9 cellular contexts compared by ENCODE assay signal in the genomic region with DNA sequence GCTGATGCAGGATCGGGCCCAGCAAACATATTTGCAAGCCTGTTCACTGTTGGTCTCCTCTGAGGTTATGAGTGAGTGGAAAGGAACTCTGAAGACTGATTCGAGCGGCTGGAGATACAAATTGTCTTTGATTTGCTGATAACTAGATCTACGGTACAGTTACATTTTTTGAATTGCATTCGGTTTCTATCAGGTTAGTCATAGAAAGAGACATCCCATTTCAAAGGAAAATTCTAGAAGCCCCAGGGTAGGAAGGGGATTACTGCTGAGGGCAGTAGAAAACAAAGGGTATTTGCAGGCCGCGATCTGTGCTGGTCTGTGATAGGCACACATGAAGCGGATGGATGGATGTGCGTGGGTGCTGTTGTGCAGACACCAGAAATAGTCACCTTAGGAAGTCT.
DNase-seq lines count a peak whose midpoint lies in the region; ATAC-seq and TF ChIP-seq lines count a peak whose summit lies in the region.
"Had no signal": no experiment of that assay in that cellular context is flagged by ENCODE, and none has a peak within 500 bp of the region (broad histone marks: within the 10 kb centered on the region; RNA-seq: fewer than 3 reads in every experiment).

No MANE protein-coding gene starts in this region.

- H3K4me1 ChIP-seq in SJCRH30 (peaks cover 30% of the 10 kb centered on the region), esophagus squamous epithelium (peaks cover 0 to 71% (median 47%) of the 10 kb centered on the region in 3 donors), parathyroid adenoma (peaks cover 46% of the 10 kb centered on the region), colonic mucosa (peaks cover 7% of the 10 kb centered on the region)

- ATAC-seq in sciatic nerve (no peak), GM19328 (IDR thresholded peaks at IDR 0.05; ENCODE audit: unreplicated experiment) (no peak)

- intact Hi-C loops in esophagus squamous epithelium (cut with DNase I): loop anchor here (5.0 kb wide), 1 partner anchor 256 kb away; a partner anchor contains a TSS
- intact Hi-C loops in sciatic nerve (cut with DNase I): no loop called here
- intact Hi-C loops in colonic mucosa (cut with DNase I): loop anchor here (5.0 kb wide), 1 partner anchor 256 kb away; a partner anchor contains a TSS

- 65 to 68% methylated on average over 9 of the region's 9 CpGs for WGBS in esophagus squamous epithelium, 2 donors

- no peak overlapping the region for H3K4me3 ChIP-seq in SJCRH30
- no peak overlapping the region for H3K4me3 ChIP-seq in esophagus squamous epithelium
- H3K4me3 ChIP-seq in parathyroid adenoma (ENCODE audit: low read depth, low read length): peak overlapping the region; percentile 25
- H3K4me3 ChIP-seq in colonic mucosa: no peak overlapping the region

- TF ChIP-seq CTCF in AG09319 (IDR thresholded peaks at IDR 0.05; ENCODE audit: low read depth, low read length): no peak
- TF ChIP-seq CTCF in esophagus squamous epithelium (IDR thresholded peaks at IDR 0.05): no peak
- TF ChIP-seq CTCF in parathyroid adenoma (IDR thresholded peaks at IDR 0.05): no peak
- no peak for TF ChIP-seq CTCF in colonic mucosa (IDR thresholded peaks at IDR 0.05)

- no peaks in the 10 kb centered on the region for H3K79me2 ChIP-seq in parathyroid adenoma

- peak overlapping the region; percentile 10 for H3K4me2 ChIP-seq in parathyroid adenoma (ENCODE audit: low read length)

- H2AFZ ChIP-seq in parathyroid adenoma: peak overlapping the region; percentile 36

- no peak for TF ChIP-seq POLR2A in esophagus squamous epithelium (IDR thresholded peaks at IDR 0.05)

- DNase-seq in AG09319 (ENCODE audit: extremely low read depth, low read depth) (peak; percentile 61), SJCRH30 (peak; percentile 30 to 49), esophagus squamous epithelium (lab: John Stamatoyannopoulos, UW) (no peak), sciatic nerve (ENCODE audit: low spot score) (no peak), colonic mucosa (no peak), GM19240 (ENCODE audit: insufficient read length, low spot score) (no peak)
- DNase-seq: activated effector memory CD4-positive, alpha-beta T cell treated with anti-CD3 and anti-CD28 coated beads, Interleukin-2, amount 50 U/mL, for 16 hours had no signal

- H3K36me3 ChIP-seq in SJCRH30: no peaks in the 10 kb centered on the region
- H3K36me3 ChIP-seq in esophagus squamous epithelium: peaks cover 0 to 3% (median 0%) of the 10 kb centered on the region in 3 donors
- no peaks in the 10 kb centered on the region for H3K36me3 ChIP-seq in parathyroid adenoma (ENCODE audit: control insufficient read depth, insufficient read depth, low read length)
- no peaks in the 10 kb centered on the region for H3K36me3 ChIP-seq in colonic mucosa

- H3K9ac ChIP-seq in parathyroid adenoma (no peak overlapping the region), colonic mucosa (ENCODE audit: low read depth in 2 of 2, low read length in 2 of 2) (no peak overlapping the region)

- H3K9me3 ChIP-seq in SJCRH30 (replicated peaks) (no peaks in the 10 kb centered on the region), esophagus squamous epithelium (no peaks in the 10 kb centered on the region), parathyroid adenoma (ENCODE audit: control insufficient read depth, low read length) (no peaks in the 10 kb centered on the region), colonic mucosa (no peaks in the 10 kb centered on the region)

- H3K27ac ChIP-seq in SJCRH30: peak overlapping the region; percentile 38
- H3K27ac ChIP-seq in esophagus squamous epithelium: peak overlapping the region; percentile 70 to 86 (median 83)
- H3K27ac ChIP-seq in parathyroid adenoma: peak overlapping the region; percentile 88
- no peak overlapping the region for H3K27ac ChIP-seq in colonic mucosa

- H3K27me3 ChIP-seq in SJCRH30 (no peaks in the 10 kb centered on the region), esophagus squamous epithelium (no peaks in the 10 kb centered on the region), parathyroid adenoma (ENCODE audit: control insufficient read depth, insufficient read depth, low read length) (no peaks in the 10 kb centered on the region), colonic mucosa (no peaks in the 10 kb centered on the region)

Comparison
In these comparisons a context has a peak if more than half of its experiments do, and no peak if none do; other contexts are left out.
1. DNase-seq: peak in AG09319 (single experiment) and SJCRH30 (2 of 2); none in esophagus squamous epithelium (single experiment), sciatic nerve (single experiment), colonic mucosa (single experiment) and GM19240 (single experiment).